8 cellular contexts compared by ENCODE assay signal in the genomic region with DNA sequence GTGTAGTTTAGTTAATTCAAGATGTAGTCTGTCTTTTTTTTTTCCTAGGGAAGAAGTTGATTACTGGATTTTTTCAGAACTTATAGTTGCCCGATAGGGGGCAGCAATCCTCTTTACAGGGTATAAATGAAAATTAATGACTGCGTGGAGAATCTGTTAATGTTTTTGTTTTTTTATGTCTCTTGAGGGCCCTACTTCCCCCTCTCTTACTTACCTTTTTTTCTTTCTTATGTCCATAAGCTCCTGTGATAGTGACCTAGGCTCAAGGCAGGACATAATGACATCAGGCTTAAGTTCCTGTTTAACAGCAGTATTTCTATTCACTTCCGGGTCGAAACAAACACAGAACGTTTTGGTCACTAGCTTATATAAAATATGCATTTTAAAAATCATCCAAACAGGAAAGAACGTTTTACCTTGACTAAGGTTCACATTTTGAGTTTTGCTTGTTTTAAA. TPM values are rescaled to one million over a fixed set of nuclear protein-coding genes. Genes with fewer than 3 reads are reported as not detected.
DNase-seq lines count a peak whose midpoint lies in the region; ATAC-seq and TF ChIP-seq lines count a peak whose summit lies in the region.

No MANE protein-coding gene starts in this region.

- H3K4me1 Mint-ChIP-seq in chondrocyte (ENCODE audit: low read depth) (peaks cover 11% of the 10 kb centered on the region), type B pancreatic cell (ENCODE audit: unreplicated experiment) (peaks cover 11% of the 10 kb centered on the region)

- H3K56ac ChIP-seq in mesendoderm (ENCODE audit: low read length): no peak overlapping the region

- H3F3A ChIP-seq in SU-DHL-6 (ENCODE audit: insufficient read depth): peaks cover 41% of the 10 kb centered on the region

- H4K20me1 ChIP-seq in SU-DHL-6 (ENCODE audit: low read depth, low read length): no peaks in the 10 kb centered on the region

- no CpG with 5 or more reads among the region's 6 CpGs for WGBS in mesendoderm (ENCODE audit: extremely low coverage, insufficient coverage, low lambda C conversion rate)

- no peaks in the 10 kb centered on the region for H3K9me2 ChIP-seq in SU-DHL-6 (replicated peaks; ENCODE audit: insufficient read depth, low read length)

- no peaks in the 10 kb centered on the region for H3K9me3 ChIP-seq in SU-DHL-6 (ENCODE audit: insufficient read depth, low read length)

- H3K9me3 Mint-ChIP-seq in chondrocyte (ENCODE audit: low read depth) (no peaks in the 10 kb centered on the region), type B pancreatic cell (no peaks in the 10 kb centered on the region)

- no peak overlapping the region for H3K18ac ChIP-seq in mesendoderm (ENCODE audit: low read length)

- no peak overlapping the region for H2BK15ac ChIP-seq in mesendoderm (replicated peaks; ENCODE audit: low read depth)

- H3K36me3 Mint-ChIP-seq in chondrocyte (ENCODE audit: low read depth): peaks cover 26% of the 10 kb centered on the region
- H3K36me3 Mint-ChIP-seq in type B pancreatic cell: peaks cover 36% of the 10 kb centered on the region

- H3K79me2 ChIP-seq in SU-DHL-6 (ENCODE audit: insufficient read depth, low read length) (peaks cover 26% of the 10 kb centered on the region), mesendoderm (ENCODE audit: control insufficient read depth, insufficient read depth, low read length) (peaks cover 1% of the 10 kb centered on the region)

- DNase-seq in DMS153 treated with DMSO at 0.1 percent for 48 hours (lab: John Stamatoyannopoulos, UW; ENCODE audit: unreplicated experiment): peak; percentile 9
- no peak for DNase-seq in DMS153 (lab: John Stamatoyannopoulos, UW)
- DNase-seq in HT1080 (ENCODE audit: low read depth): peak; percentile 48
- no peak for DNase-seq in chondrocyte (ENCODE audit: low spot score)
- DNase-seq in mesendoderm: peak; percentile 51
- no peak for DNase-seq in type B pancreatic cell (ENCODE audit: extremely low spot score, unreplicated experiment)

- no peak overlapping the region for H4K5ac ChIP-seq in mesendoderm (ENCODE audit: low read length)

- no peak overlapping the region for H2BK5ac ChIP-seq in mesendoderm (ENCODE audit: low read length)

- H3K79me1 ChIP-seq in mesendoderm (ENCODE audit: low read length): no peaks in the 10 kb centered on the region

- ATAC-seq in HG03097 (IDR thresholded peaks at IDR 0.05; ENCODE audit: low FRiP score, unreplicated experiment): no peak

- H3K4me3 ChIP-seq in SU-DHL-6 (ENCODE audit: insufficient read depth, low read length, poor library complexity, severe bottlenecking): no peak overlapping the region
- no peak overlapping the region for H3K4me3 ChIP-seq in mesendoderm (ENCODE audit: low read length)

- no peak overlapping the region for H4K8ac ChIP-seq in mesendoderm (ENCODE audit: low read depth, low read length)

- no peak overlapping the region for H3K23ac ChIP-seq in mesendoderm (ENCODE audit: low read length)

- H3K4ac ChIP-seq in mesendoderm (ENCODE audit: low read depth, low read length): no peak overlapping the region

- H3K27ac ChIP-seq in SU-DHL-6 (ENCODE audit: low read depth, low read length): no peak overlapping the region; the same call in 1 of the 2 replicates
- no peak overlapping the region for H3K27ac ChIP-seq in mesendoderm (ENCODE audit: low read depth, low read length)

- H3K4me3 Mint-ChIP-seq in chondrocyte (ENCODE audit: unreplicated experiment) (peak overlapping the region; percentile 14), type B pancreatic cell (no peak overlapping the region)

- no peaks in the 10 kb centered on the region for H3K27me3 ChIP-seq in SU-DHL-6 (ENCODE audit: low read length)
- no peaks in the 10 kb centered on the region for H3K27me3 ChIP-seq in mesendoderm (ENCODE audit: insufficient read depth, low read length, poor library complexity)

- no peak overlapping the region for H2BK120ac ChIP-seq in mesendoderm (ENCODE audit: low read depth, low read length)

- H3K9ac ChIP-seq in SU-DHL-6 (ENCODE audit: low read length) (no peak overlapping the region), mesendoderm (ENCODE audit: low read length) (no peak overlapping the region)

- H2AK5ac ChIP-seq in mesendoderm (ENCODE audit: low read length): no peak overlapping the region

- TF ChIP-seq CTCF in SU-DHL-6 (IDR thresholded peaks at IDR 0.05; ENCODE audit: insufficient read depth, low read length, poor library complexity, severe bottlenecking) (peak; percentile 66), chondrocyte (IDR thresholded peaks at IDR 0.05) (peak; percentile 94), type B pancreatic cell (conservative IDR thresholded peaks at IDR 0.05) (peak; percentile 82)

- H3K4me1 ChIP-seq in mesendoderm (ENCODE audit: control insufficient read depth, low read depth, low read length): no peaks in the 10 kb centered on the region

- H3K36me3 ChIP-seq in SU-DHL-6 (ENCODE audit: low read length): peaks cover 38% of the 10 kb centered on the region
- peaks cover 6% of the 10 kb centered on the region for H3K36me3 ChIP-seq in mesendoderm (ENCODE audit: control insufficient read depth, insufficient read depth, low read length)

- H3K4me2 ChIP-seq in SU-DHL-6 (ENCODE audit: low read depth, low read length, poor library complexity, severe bottlenecking) (no peak overlapping the region), mesendoderm (ENCODE audit: low read length) (no peak overlapping the region)

- no peak overlapping the region for H2AFZ ChIP-seq in SU-DHL-6 (ENCODE audit: low read depth, low read length, severe bottlenecking)

- H3K27ac Mint-ChIP-seq in chondrocyte (ENCODE audit: unreplicated experiment): peak overlapping the region; percentile 88
- H3K27ac Mint-ChIP-seq in type B pancreatic cell: peak overlapping the region; percentile 35

- H3K27me3 Mint-ChIP-seq in chondrocyte (ENCODE audit: low read depth) (no peaks in the 10 kb centered on the region), type B pancreatic cell (no peaks in the 10 kb centered on the region)

RNA-seq across cellular contexts. Expression of a gene that starts 18.8 kb away (rescaled TPM):
- total RNA-seq in HT1080 (2014; rRNA removed; shearing (Covaris generic)): 356 and 469 TPM in 2 replicates
- 164 and 177 TPM in 2 replicates for polyA plus RNA-seq in HT1080 (2015; cell fraction: cytosol; rRNA removed)
- polyA plus RNA-seq in HT1080 (2015; cell fraction: nucleus; rRNA removed): 120 and 122 TPM in 2 replicates
- total RNA-seq in chondrocyte (60.7 to 78.2 TPM (median 67.0 TPM) in 3 replicates), type B pancreatic cell (ENCODE audit: low replicate concordance) (66.3 and 81.5 TPM in 2 replicates)
- 256 TPM for polyA plus RNA-seq in mesendoderm (2013, experiment 1 of 2)
- 264 TPM for polyA plus RNA-seq in mesendoderm (2013, experiment 2 of 2)

RNA-seq across cellular contexts. Expression of a gene that starts 19.1 kb away (rescaled TPM):
- total RNA-seq in HT1080 (2014; rRNA removed; shearing (Covaris generic)): 139 and 144 TPM in 2 replicates
- 127 and 137 TPM in 2 replicates for polyA plus RNA-seq in HT1080 (2015; cell fraction: cytosol; rRNA removed)
- polyA plus RNA-seq in HT1080 (2015; cell fraction: nucleus; rRNA removed): 114 and 122 TPM in 2 replicates
- 43.0 to 51.8 TPM (median 43.9 TPM) in 3 replicates for total RNA-seq in chondrocyte
- 96.2 TPM for polyA plus RNA-seq in mesendoderm (2013, experiment 1 of 2)
- 102 TPM for polyA plus RNA-seq in mesendoderm (2013, experiment 2 of 2)
- 52.7 and 67.7 TPM in 2 replicates for total RNA-seq in type B pancreatic cell (ENCODE audit: low replicate concordance)

Comparison
In these comparisons a context has a peak if more than half of its experiments do, and no peak if none do; other contexts are left out.
1. DNase-seq: peak in DMS153 treated with DMSO at 0.1 percent for 48 hours (single experiment), HT1080 (single experiment) and mesendoderm (single experiment); none in DMS153 (single experiment), chondrocyte (single experiment) and type B pancreatic cell (single experiment).
2. Peak in every context shown above with its lines, with median percentiles within 50 percentile points of each other: CTCF ChIP-seq.